In the genomic region with DNA sequence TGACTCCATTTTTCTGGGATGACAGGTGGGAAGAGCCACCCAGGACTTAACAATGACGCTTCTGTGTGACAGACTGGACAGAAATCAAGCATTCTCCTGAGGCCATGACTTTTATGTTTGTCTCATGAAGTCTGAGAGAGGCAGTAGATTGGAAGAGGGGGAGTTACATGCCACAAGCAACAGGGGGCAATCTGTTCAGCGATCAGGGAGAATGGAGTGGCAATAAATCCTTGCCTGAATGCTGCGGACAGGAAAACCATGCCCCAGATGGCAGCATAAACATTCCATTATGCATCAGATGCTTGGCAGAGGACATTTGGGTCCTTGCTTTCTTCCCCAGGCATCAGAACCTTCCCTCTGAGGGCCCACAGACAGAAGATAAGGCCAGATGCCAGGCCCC, we compare ENCODE assay signal across 2 cellular contexts.
A peak's percentile ranks its signal among the peaks of the same experiment; 100 is the strongest.
TF ChIP-seq lines count a peak whose summit lies in the region.

No MANE protein-coding gene starts in this region.

TF ChIP-seq in SK-N-SH, 30 proteins besides CTCF, POLR2A, EP300 and RAD21 (continued from another document and continues in another):
- TF ChIP-seq USF1 (IDR thresholded peaks at IDR 0.05; ENCODE audit: borderline replicate concordance, low read depth) (no peak), YY1 (IDR thresholded peaks at IDR 0.05; ENCODE audit: low read depth) (peak; percentile 17; the same call in 1 of the 2 replicates), RCOR1 (IDR thresholded peaks at IDR 0.05; ENCODE audit: low read length) (no peak), POLR2AphosphoS5 (IDR thresholded peaks at IDR 0.05; ENCODE audit: low read depth, low read length) (no peak), CHD2 (IDR thresholded peaks at IDR 0.05; ENCODE audit: low read length, partially characterized antibody) (no peak), FOXM1 (IDR thresholded peaks at IDR 0.05; ENCODE audit: low read depth) (peak; percentile 71; the same call in 1 of the 2 replicates), NFIC (IDR thresholded peaks at IDR 0.05; ENCODE audit: borderline replicate concordance) (peak; percentile 71), TEAD4 (IDR thresholded peaks at IDR 0.05; ENCODE audit: borderline replicate concordance, insufficient read depth) (peak; percentile 54), MAX (IDR thresholded peaks at IDR 0.05; ENCODE audit: low read depth) (peak; percentile 47; the same call in 1 of the 2 replicates), RXRA (IDR thresholded peaks at IDR 0.05; ENCODE audit: borderline replicate concordance, low read depth) (0 out of 2 replicates have a peak, but pooled peaks have one; percentile 34), ELF1 (IDR thresholded peaks at IDR 0.05) (no peak), GABPA (IDR thresholded peaks at IDR 0.05; ENCODE audit: low read depth) (no peak), REST (IDR thresholded peaks at IDR 0.05; ENCODE audit: low read depth, low read length) (no peak), JUND (IDR thresholded peaks at IDR 0.05) (peak; percentile 44), TAF1 (IDR thresholded peaks at IDR 0.05; ENCODE audit: borderline replicate concordance, low read depth, low read length) (no peak), FOSL2 (IDR thresholded peaks at IDR 0.05; ENCODE audit: borderline replicate concordance, low read depth) (0 out of 2 replicates have a peak, but pooled peaks have one; percentile 3), MXI1 (IDR thresholded peaks at IDR 0.05; ENCODE audit: low read depth, low read length) (no peak), FOXJ3 (CRISPR knock-in tag; IDR thresholded peaks at IDR 0.05) (no peak), IRF3 (IDR thresholded peaks at IDR 0.05; ENCODE audit: low read depth, low read length) (no peak), USF2 (IDR thresholded peaks at IDR 0.05; ENCODE audit: borderline replicate concordance, low read depth, low read length) (no peak), SMC3 (IDR thresholded peaks at IDR 0.05; ENCODE audit: low read depth, low read length) (no peak), RFX5 (IDR thresholded peaks at IDR 0.05; ENCODE audit: low read length) (no peak), MEF2A (IDR thresholded peaks at IDR 0.05; ENCODE audit: borderline replicate concordance, low read depth) (no peak), SIN3A (IDR thresholded peaks at IDR 0.05; ENCODE audit: borderline replicate concordance, low read depth, low read length) (no peak), TCF12 (IDR thresholded peaks at IDR 0.05) (peak; percentile 85)
- TF ChIP-seq, protein P1, sequence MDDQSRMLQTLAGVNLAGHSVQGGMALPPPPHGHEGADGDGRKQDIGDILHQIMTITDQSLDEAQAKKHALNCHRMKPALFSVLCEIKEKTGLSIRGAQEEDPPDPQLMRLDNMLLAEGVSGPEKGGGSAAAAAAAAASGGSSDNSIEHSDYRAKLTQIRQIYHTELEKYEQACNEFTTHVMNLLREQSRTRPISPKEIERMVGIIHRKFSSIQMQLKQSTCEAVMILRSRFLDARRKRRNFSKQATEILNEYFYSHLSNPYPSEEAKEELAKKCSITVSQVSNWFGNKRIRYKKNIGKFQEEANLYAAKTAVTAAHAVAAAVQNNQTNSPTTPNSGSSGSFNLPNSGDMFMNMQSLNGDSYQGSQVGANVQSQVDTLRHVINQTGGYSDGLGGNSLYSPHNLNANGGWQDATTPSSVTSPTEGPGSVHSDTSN (IDR thresholded peaks at IDR 0.05): peak; percentile 90

TF ChIP-seq in SK-N-SH treated with all-trans-retinoic acid at 6 μM for 48 hours, 23 proteins besides CTCF, POLR2A, EP300 and RAD21 (continued from another document):
- TF ChIP-seq, protein P2, sequence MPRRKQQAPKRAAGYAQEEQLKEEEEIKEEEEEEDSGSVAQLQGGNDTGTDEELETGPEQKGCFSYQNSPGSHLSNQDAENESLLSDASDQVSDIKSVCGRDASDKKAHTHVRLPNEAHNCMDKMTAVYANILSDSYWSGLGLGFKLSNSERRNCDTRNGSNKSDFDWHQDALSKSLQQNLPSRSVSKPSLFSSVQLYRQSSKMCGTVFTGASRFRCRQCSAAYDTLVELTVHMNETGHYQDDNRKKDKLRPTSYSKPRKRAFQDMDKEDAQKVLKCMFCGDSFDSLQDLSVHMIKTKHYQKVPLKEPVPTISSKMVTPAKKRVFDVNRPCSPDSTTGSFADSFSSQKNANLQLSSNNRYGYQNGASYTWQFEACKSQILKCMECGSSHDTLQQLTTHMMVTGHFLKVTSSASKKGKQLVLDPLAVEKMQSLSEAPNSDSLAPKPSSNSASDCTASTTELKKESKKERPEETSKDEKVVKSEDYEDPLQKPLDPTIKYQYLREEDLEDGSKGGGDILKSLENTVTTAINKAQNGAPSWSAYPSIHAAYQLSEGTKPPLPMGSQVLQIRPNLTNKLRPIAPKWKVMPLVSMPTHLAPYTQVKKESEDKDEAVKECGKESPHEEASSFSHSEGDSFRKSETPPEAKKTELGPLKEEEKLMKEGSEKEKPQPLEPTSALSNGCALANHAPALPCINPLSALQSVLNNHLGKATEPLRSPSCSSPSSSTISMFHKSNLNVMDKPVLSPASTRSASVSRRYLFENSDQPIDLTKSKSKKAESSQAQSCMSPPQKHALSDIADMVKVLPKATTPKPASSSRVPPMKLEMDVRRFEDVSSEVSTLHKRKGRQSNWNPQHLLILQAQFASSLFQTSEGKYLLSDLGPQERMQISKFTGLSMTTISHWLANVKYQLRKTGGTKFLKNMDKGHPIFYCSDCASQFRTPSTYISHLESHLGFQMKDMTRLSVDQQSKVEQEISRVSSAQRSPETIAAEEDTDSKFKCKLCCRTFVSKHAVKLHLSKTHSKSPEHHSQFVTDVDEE (CRISPR knock-in tag; IDR thresholded peaks at IDR 0.05): no peak
- TF ChIP-seq, protein P3, sequence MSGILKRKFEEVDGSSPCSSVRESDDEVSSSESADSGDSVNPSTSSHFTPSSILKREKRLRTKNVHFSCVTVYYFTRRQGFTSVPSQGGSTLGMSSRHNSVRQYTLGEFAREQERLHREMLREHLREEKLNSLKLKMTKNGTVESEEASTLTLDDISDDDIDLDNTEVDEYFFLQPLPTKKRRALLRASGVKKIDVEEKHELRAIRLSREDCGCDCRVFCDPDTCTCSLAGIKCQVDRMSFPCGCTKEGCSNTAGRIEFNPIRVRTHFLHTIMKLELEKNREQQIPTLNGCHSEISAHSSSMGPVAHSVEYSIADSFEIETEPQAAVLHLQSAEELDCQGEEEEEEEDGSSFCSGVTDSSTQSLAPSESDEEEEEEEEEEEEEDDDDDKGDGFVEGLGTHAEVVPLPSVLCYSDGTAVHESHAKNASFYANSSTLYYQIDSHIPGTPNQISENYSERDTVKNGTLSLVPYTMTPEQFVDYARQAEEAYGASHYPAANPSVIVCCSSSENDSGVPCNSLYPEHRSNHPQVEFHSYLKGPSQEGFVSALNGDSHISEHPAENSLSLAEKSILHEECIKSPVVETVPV (CRISPR knock-in tag; IDR thresholded peaks at IDR 0.05): no peak
- TF ChIP-seq ESRRG (CRISPR knock-in tag; IDR thresholded peaks at IDR 0.05) (no peak), CREB5 (CRISPR knock-in tag; IDR thresholded peaks at IDR 0.05; ENCODE audit: low read depth) (no peak), ISL1 (CRISPR knock-in tag; IDR thresholded peaks at IDR 0.05) (no peak), CSDC2 (CRISPR knock-in tag; IDR thresholded peaks at IDR 0.05) (no peak), ZNF70 (CRISPR knock-in tag; IDR thresholded peaks at IDR 0.05) (no peak), BACH2 (CRISPR knock-in tag; IDR thresholded peaks at IDR 0.05; ENCODE audit: borderline replicate concordance) (no peak), SNAI2 (CRISPR knock-in tag; IDR thresholded peaks at IDR 0.05) (no peak), OSR1 (CRISPR knock-in tag; IDR thresholded peaks at IDR 0.05) (no peak), RARB (CRISPR knock-in tag; IDR thresholded peaks at IDR 0.05) (no peak)
- TF ChIP-seq, protein P4, sequence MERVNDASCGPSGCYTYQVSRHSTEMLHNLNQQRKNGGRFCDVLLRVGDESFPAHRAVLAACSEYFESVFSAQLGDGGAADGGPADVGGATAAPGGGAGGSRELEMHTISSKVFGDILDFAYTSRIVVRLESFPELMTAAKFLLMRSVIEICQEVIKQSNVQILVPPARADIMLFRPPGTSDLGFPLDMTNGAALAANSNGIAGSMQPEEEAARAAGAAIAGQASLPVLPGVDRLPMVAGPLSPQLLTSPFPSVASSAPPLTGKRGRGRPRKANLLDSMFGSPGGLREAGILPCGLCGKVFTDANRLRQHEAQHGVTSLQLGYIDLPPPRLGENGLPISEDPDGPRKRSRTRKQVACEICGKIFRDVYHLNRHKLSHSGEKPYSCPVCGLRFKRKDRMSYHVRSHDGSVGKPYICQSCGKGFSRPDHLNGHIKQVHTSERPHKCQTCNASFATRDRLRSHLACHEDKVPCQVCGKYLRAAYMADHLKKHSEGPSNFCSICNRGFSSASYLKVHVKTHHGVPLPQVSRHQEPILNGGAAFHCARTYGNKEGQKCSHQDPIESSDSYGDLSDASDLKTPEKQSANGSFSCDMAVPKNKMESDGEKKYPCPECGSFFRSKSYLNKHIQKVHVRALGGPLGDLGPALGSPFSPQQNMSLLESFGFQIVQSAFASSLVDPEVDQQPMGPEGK (CRISPR knock-in tag; IDR thresholded peaks at IDR 0.05; ENCODE audit: borderline replicate concordance): no peak
